1 cellular context compared by ENCODE assay signal in the genomic region with DNA sequence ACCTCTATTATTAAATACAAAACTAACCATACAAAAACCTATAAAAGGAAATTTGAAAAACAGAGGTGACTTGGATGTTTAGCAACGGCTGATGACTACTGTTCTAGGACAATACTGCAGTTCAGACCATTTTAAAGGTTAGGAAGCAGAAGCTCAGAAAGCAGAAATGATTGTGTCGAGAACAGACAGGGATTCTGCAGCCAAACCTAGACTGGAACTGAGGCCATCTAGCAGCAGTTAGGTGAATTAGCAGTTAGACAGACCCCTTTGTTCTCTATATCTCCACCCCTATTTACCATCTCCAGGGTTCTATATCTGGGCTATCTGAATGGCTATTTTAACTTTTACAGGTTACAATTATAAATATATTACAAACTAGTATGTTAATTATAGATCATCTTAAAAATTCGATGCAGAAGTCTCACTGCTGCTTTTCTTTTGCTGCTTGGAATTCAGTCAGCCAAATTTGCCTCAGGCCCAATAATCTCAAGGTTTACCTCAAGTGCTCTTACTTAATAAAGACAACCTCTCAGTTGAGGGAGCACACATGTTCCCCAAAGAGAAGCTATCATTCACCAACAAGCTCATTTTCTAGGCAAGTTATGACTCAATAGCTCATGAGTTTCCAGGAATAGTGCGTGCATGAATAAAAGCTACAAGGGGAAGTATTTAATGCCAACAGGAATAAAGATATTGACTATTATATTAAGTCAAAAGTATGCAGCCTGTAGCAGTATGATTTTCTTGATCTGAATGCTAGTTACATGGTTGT.
TF ChIP-seq lines count a peak whose summit lies in the region.

No MANE protein-coding gene starts in this region.

TF ChIP-seq in IMR-90, 13 proteins besides CTCF, POLR2A, EP300 and RAD21:
- TF ChIP-seq, protein P1, sequence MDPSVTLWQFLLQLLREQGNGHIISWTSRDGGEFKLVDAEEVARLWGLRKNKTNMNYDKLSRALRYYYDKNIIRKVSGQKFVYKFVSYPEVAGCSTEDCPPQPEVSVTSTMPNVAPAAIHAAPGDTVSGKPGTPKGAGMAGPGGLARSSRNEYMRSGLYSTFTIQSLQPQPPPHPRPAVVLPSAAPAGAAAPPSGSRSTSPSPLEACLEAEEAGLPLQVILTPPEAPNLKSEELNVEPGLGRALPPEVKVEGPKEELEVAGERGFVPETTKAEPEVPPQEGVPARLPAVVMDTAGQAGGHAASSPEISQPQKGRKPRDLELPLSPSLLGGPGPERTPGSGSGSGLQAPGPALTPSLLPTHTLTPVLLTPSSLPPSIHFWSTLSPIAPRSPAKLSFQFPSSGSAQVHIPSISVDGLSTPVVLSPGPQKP (IDR thresholded peaks at IDR 0.05; ENCODE audit: borderline replicate concordance, low read depth, low read length), result no peak
- no peak for TF ChIP-seq FOS (IDR thresholded peaks at IDR 0.05; ENCODE audit: low read depth, low read length)
- TF ChIP-seq CEBPB (IDR thresholded peaks at IDR 0.05; ENCODE audit: low read depth, low read length), result no peak
- no peak for TF ChIP-seq SMC3 (IDR thresholded peaks at IDR 0.05; ENCODE audit: low read depth, low read length)
- no peak for TF ChIP-seq MAFK (IDR thresholded peaks at IDR 0.05; ENCODE audit: low read depth, low read length)
- TF ChIP-seq MXI1 (IDR thresholded peaks at IDR 0.05; ENCODE audit: borderline replicate concordance, low read depth, low read length), result no peak
- no peak for TF ChIP-seq BHLHE40 (IDR thresholded peaks at IDR 0.05; ENCODE audit: low read depth, low read length)
